Comparison of ENCODE assay signal across 8 cellular contexts in genomic region chr14:64702493-64703392, GRCh38. TPM values are rescaled to one million over a fixed set of nuclear protein-coding genes. Genes with fewer than 3 reads are reported as not detected.
DNase-seq lines count a peak whose midpoint lies in the region; ATAC-seq and TF ChIP-seq lines count a peak whose summit lies in the region.

No MANE protein-coding gene starts in this region.

- WGBS in thymus, result 28% methylated on average over 25 of the region's 25 CpGs

- no peak overlapping the region for H3K4me3 ChIP-seq in thymus (ENCODE audit: low read length)

- peak overlapping the region; percentile 69 for H3K27ac ChIP-seq in thymus (ENCODE audit: low read depth)

- no peak overlapping the region for H3K27ac Mint-ChIP-seq in activated CD4-positive, alpha-beta memory T cell treated with anti-CD3 and anti-CD28 coated beads for 36 hours
- H3K27ac Mint-ChIP-seq in immature natural killer cell, result peak overlapping the region; percentile 75 to 94 (median 92)

- peaks cover 47% of the 10 kb centered on the region for H3K27me3 ChIP-seq in thymus (ENCODE audit: control insufficient read depth, insufficient read depth)

- H3K4me1 Mint-ChIP-seq in activated CD4-positive, alpha-beta memory T cell treated with anti-CD3 and anti-CD28 coated beads for 36 hours (ENCODE audit: low read depth), result peaks cover 61% of the 10 kb centered on the region
- peaks cover 50 to 57% of the 10 kb centered on the region in 2 donors for H3K4me1 Mint-ChIP-seq in immature natural killer cell

- peak overlapping the region; percentile 77 for H3K4me3 Mint-ChIP-seq in activated CD4-positive, alpha-beta memory T cell treated with anti-CD3 and anti-CD28 coated beads for 36 hours
- H3K4me3 Mint-ChIP-seq in immature natural killer cell, result peak overlapping the region; percentile 86 to 97 (median 94)

- POLR2A ChIA-PET in activated CD4-positive, alpha-beta memory T cell treated with anti-CD3 and anti-CD28 coated beads for 36 hours (lab: Charles Lee), result no interaction called here

- no peak for ATAC-seq in GM21423 (IDR thresholded peaks at IDR 0.05; ENCODE audit: unreplicated experiment)
- ATAC-seq in GM21360 (IDR thresholded peaks at IDR 0.05; ENCODE audit: unreplicated experiment), result no peak

- no peaks in the 10 kb centered on the region for H3K36me3 Mint-ChIP-seq in activated CD4-positive, alpha-beta memory T cell treated with anti-CD3 and anti-CD28 coated beads for 36 hours
- no peaks in the 10 kb centered on the region for H3K36me3 Mint-ChIP-seq in immature natural killer cell

- H3K9me3 ChIP-seq in thymus (ENCODE audit: control insufficient read depth), result peaks cover 1% of the 10 kb centered on the region

- intact Hi-C loops in activated CD4-positive, alpha-beta memory T cell treated with anti-CD3 and anti-CD28 coated beads for 36 hours (cut with micrococcal nuclease), result loop anchor here (5.0 to 10.0 kb wide), 2 partner anchors 160 to 582 kb away; partner anchors contain the start of gene HSPA2

- peaks cover 3% of the 10 kb centered on the region for H3K4me1 ChIP-seq in thymus (ENCODE audit: control insufficient read depth, insufficient read depth, low read length)

- peak; percentile 28 for DNase-seq in activated CD4-positive, alpha-beta T cell treated with anti-CD3 and anti-CD28 coated beads, Interleukin-2, amount 50 U/mL, for 1 hour
- DNase-seq in activated CD4-positive, alpha-beta T cell treated with anti-CD3 and anti-CD28 coated beads, Interleukin-2, amount 50 U/mL, for 4 hours, result no peak
- DNase-seq in activated CD4-positive, alpha-beta memory T cell treated with anti-CD3 and anti-CD28 coated beads for 36 hours, result peak; percentile 52
- DNase-seq in immature natural killer cell (no peak), GM10266 (ENCODE audit: extremely low spot score) (no peak)

- CTCF ChIA-PET in activated CD4-positive, alpha-beta memory T cell treated with anti-CD3 and anti-CD28 coated beads for 36 hours (lab: Charles Lee), result interaction anchor here (1.4 kb wide), 1 partner anchor 30 kb away, joined by 4 read pairs; no protein-coding TSS in a partner anchor

- TF ChIP-seq CTCF in GM10266 (IDR thresholded peaks at IDR 0.05; ENCODE audit: control insufficient read depth, insufficient read depth, low read depth, missing control alignments), result no peak

- H3K27me3 Mint-ChIP-seq in activated CD4-positive, alpha-beta memory T cell treated with anti-CD3 and anti-CD28 coated beads for 36 hours, result no peaks in the 10 kb centered on the region
- H3K27me3 Mint-ChIP-seq in immature natural killer cell (ENCODE audit: low read depth in 3 of 3), result peaks cover 0 to 5% (median 2%) of the 10 kb centered on the region in 3 donors

- no peaks in the 10 kb centered on the region for H3K9me3 Mint-ChIP-seq in activated CD4-positive, alpha-beta memory T cell treated with anti-CD3 and anti-CD28 coated beads for 36 hours
- H3K9me3 Mint-ChIP-seq in immature natural killer cell, result peaks cover 0 to 1% (median 0%) of the 10 kb centered on the region in 6 donors

- H3K36me3 ChIP-seq in thymus (ENCODE audit: control insufficient read depth, insufficient read depth), result no peaks in the 10 kb centered on the region

RNA-seq across cellular contexts. Expression of gene PLEKHG3, which starts 1.5 kb away (rescaled TPM):
- total RNA-seq in activated CD4-positive, alpha-beta memory T cell treated with anti-CD3 and anti-CD28 coated beads for 36 hours, result 10 to 100 TPM; 20.1 to 22.6 TPM
- polyA plus RNA-seq in immature natural killer cell (100 to 1,000 TPM in 1 of 3 donors, 10 to 100 TPM in 2; 36.8 to 216 (median 71.4) TPM), thymus (8.5 TPM)

Comparison
In these comparisons a context has a peak if more than half of its experiments do, and no peak if none do; other contexts are left out.
1. DNase-seq: peak in activated CD4-positive, alpha-beta T cell treated with anti-CD3 and anti-CD28 coated beads, Interleukin-2, amount 50 U/mL, for 1 hour (single experiment) and activated CD4-positive, alpha-beta memory T cell treated with anti-CD3 and anti-CD28 coated beads for 36 hours (single experiment); none in activated CD4-positive, alpha-beta T cell treated with anti-CD3 and anti-CD28 coated beads, Interleukin-2, amount 50 U/mL, for 4 hours (0 of 2), immature natural killer cell (0 of 3) and GM10266 (single experiment).